Comparison of ENCODE assay signal across 16 cellular contexts in genomic region chr10:126663880-126664279, GRCh38. TPM values are rescaled to one million over a fixed set of nuclear protein-coding genes. Genes with fewer than 3 reads are reported as not detected.
DNase-seq lines count a peak whose midpoint lies in the region; ATAC-seq, FAIRE-seq and TF ChIP-seq lines count a peak whose summit lies in the region.
"Had no signal": no experiment of that assay in that cellular context is flagged by ENCODE, and none has a peak within 500 bp of the region (broad histone marks: within the 10 kb centered on the region; RNA-seq: fewer than 3 reads in every experiment).

No MANE protein-coding gene starts in this region.

- H3K36me3 ChIP-seq in right atrium auricular region: no peaks in the 10 kb centered on the region
- H3K36me3 ChIP-seq: sigmoid colon had no signal

- POLR2A ChIA-PET in MCF 10A (lab: Yijun Ruan, JAX): no interaction called here

- FAIRE-seq in urothelium cell line (lab: Jason Lieb, UNC): no peak
- FAIRE-seq: G401.6 had no signal

- CTCF ChIA-PET in MCF 10A (lab: Yijun Ruan, JAX): no interaction called here

- no TSS peak for BruUV-seq in MCF 10A (replicated peaks; lab: Mats Ljungman, UMichigan)

- H3K9me3 Mint-ChIP-seq in activated CD4-positive, alpha-beta T cell treated with anti-CD3 and anti-CD28 coated beads, Interleukin-2, amount 10 ng/mL, durations not matched to agents 24 days and 14 days: no peaks in the 10 kb centered on the region
- no peaks in the 10 kb centered on the region for H3K9me3 Mint-ChIP-seq in MCF 10A (ENCODE audit: unreplicated experiment)

- H3K4me1 Mint-ChIP-seq in activated CD4-positive, alpha-beta T cell treated with anti-CD3 and anti-CD28 coated beads, Interleukin-2, amount 10 ng/mL, durations not matched to agents 24 days and 14 days: peaks cover 2% of the 10 kb centered on the region
- H3K4me1 Mint-ChIP-seq in MCF 10A (ENCODE audit: insufficient read depth, unreplicated experiment): peaks cover 5% of the 10 kb centered on the region

- intact Hi-C loops in activated CD4-positive, alpha-beta T cell treated with anti-CD3 and anti-CD28 coated beads, Interleukin-2, amount 10 ng/mL, durations not matched to agents 24 days and 14 days (cut with micrococcal nuclease): no loop called here
- intact Hi-C loops in MCF 10A (cut with micrococcal nuclease): no loop called here

- no peak for TF ChIP-seq CTCF in MCF 10A (IDR thresholded peaks at IDR 0.05; ENCODE audit: unreplicated experiment)
- no peak for TF ChIP-seq CTCF in right atrium auricular region (IDR thresholded peaks at IDR 0.05)

- H3K4me3 ChIP-seq in right atrium auricular region: no peak overlapping the region
- H3K4me3 ChIP-seq: mucosa of descending colon, sigmoid colon had no signal

- H3K27ac ChIP-seq in right atrium auricular region: peak overlapping the region; percentile 10 to 46

- no peaks in the 10 kb centered on the region for H3K27me3 Mint-ChIP-seq in activated CD4-positive, alpha-beta T cell treated with anti-CD3 and anti-CD28 coated beads, Interleukin-2, amount 10 ng/mL, durations not matched to agents 24 days and 14 days
- no peaks in the 10 kb centered on the region for H3K27me3 Mint-ChIP-seq in MCF 10A (ENCODE audit: insufficient read depth, unreplicated experiment)

- no peaks in the 10 kb centered on the region for H3K9me3 ChIP-seq in right atrium auricular region
- H3K9me3 ChIP-seq: mucosa of descending colon, sigmoid colon had no signal

- H3K4me1 ChIP-seq in right atrium auricular region: peaks cover 0 to 6% of the 10 kb centered on the region in 2 donors

- no peak overlapping the region for H3K4me3 Mint-ChIP-seq in activated CD4-positive, alpha-beta T cell treated with anti-CD3 and anti-CD28 coated beads, Interleukin-2, amount 10 ng/mL, durations not matched to agents 24 days and 14 days
- no peak overlapping the region for H3K4me3 Mint-ChIP-seq in MCF 10A (ENCODE audit: unreplicated experiment)

- peak overlapping the region; percentile 14 for H3K27ac Mint-ChIP-seq in activated CD4-positive, alpha-beta T cell treated with anti-CD3 and anti-CD28 coated beads, Interleukin-2, amount 10 ng/mL, durations not matched to agents 24 days and 14 days
- H3K27ac Mint-ChIP-seq in MCF 10A (ENCODE audit: low read depth, unreplicated experiment): no peak overlapping the region

- H3K27me3 ChIP-seq in right atrium auricular region: no peaks in the 10 kb centered on the region
- H3K27me3 ChIP-seq: sigmoid colon had no signal

- ATAC-seq in GM18873 (IDR thresholded peaks at IDR 0.05; ENCODE audit: low FRiP score, unreplicated experiment): no peak
- no peak for ATAC-seq in GM19324 (IDR thresholded peaks at IDR 0.05; ENCODE audit: low FRiP score, unreplicated experiment)

- no peak for DNase-seq in activated CD4-positive, alpha-beta T cell treated with anti-CD3 and anti-CD28 coated beads, Interleukin-2, amount 10 ng/mL, durations not matched to agents 24 days and 14 days
- DNase-seq in activated CD4-positive, alpha-beta T cell treated with anti-CD3 and anti-CD28 coated beads, Interleukin-2, amount 50 U/mL, for 4 hours: no peak
- DNase-seq in MCF 10A (ENCODE audit: unreplicated experiment): peak; percentile 86
- no peak for DNase-seq in right atrium auricular region (ENCODE audit: low spot score)
- peak; percentile 74 for DNase-seq in urothelium cell line (ENCODE audit: low spot score)
- no peak for DNase-seq in NCI-H1048 (lab: John Stamatoyannopoulos, UW)
- DNase-seq: 8988T; activated CD4-positive, CD25-positive, alpha-beta regulatory T cell treated with anti-CD3 and anti-CD28 coated beads, Interleukin-2, amount 50 U/mL, for 72 hours; NCI-H2227 treated with DMSO at 0.1 percent for 48 hours; SHP77 had no signal

- H3K36me3 Mint-ChIP-seq in activated CD4-positive, alpha-beta T cell treated with anti-CD3 and anti-CD28 coated beads, Interleukin-2, amount 10 ng/mL, durations not matched to agents 24 days and 14 days (ENCODE audit: low read depth): no peaks in the 10 kb centered on the region
- H3K36me3 Mint-ChIP-seq in MCF 10A (ENCODE audit: insufficient read depth, unreplicated experiment): no peaks in the 10 kb centered on the region

RNA-seq across cellular contexts. Expression of gene C10orf90, which starts 6.6 kb away (rescaled TPM):
- not detected in 2 replicates for total RNA-seq in activated CD4-positive, alpha-beta T cell treated with anti-CD3 and anti-CD28 coated beads, Interleukin-2, amount 10 ng/mL, durations not matched to agents 24 days and 14 days
- total RNA-seq in MCF 10A (2022) (not detected in 2 replicates), right atrium auricular region (under 1 TPM in 1 of 2 donors, not detected in 1; 0.43 TPM)
- total RNA-seq: dermis microvascular lymphatic vessel endothelial cell had no signal

Comparison
In these comparisons a context has a peak if more than half of its experiments do, and no peak if none do; other contexts are left out.
1. DNase-seq: peak in MCF 10A (single experiment) and urothelium cell line (single experiment); none in activated CD4-positive, alpha-beta T cell treated with anti-CD3 and anti-CD28 coated beads, Interleukin-2, amount 10 ng/mL, durations not matched to agents 24 days and 14 days (single experiment), activated CD4-positive, alpha-beta T cell treated with anti-CD3 and anti-CD28 coated beads, Interleukin-2, amount 50 U/mL, for 4 hours (0 of 2), right atrium auricular region (single experiment) and NCI-H1048 (single experiment).